9 cellular contexts compared by ENCODE assay signal in genomic region chr6:42136508-42137191, GRCh38. TPM values are rescaled to one million over a fixed set of nuclear protein-coding genes. Genes with fewer than 3 reads are reported as not detected.
DNase-seq lines count a peak whose midpoint lies in the region; ATAC-seq and TF ChIP-seq lines count a peak whose summit lies in the region.
"Had no signal": no experiment of that assay in that cellular context is flagged by ENCODE, and none has a peak within 500 bp of the region (broad histone marks: within the 10 kb centered on the region; RNA-seq: fewer than 3 reads in every experiment).

No MANE protein-coding gene starts in this region.

- ATAC-seq in activated naive CD8-positive, alpha-beta T cell treated with anti-CD3 and anti-CD28 coated beads, Interleukin-2, amount 10 ng/mL, durations not matched to agents 7 days and 5 days (ENCODE audit: low read depth), result peak; percentile 54
- ATAC-seq in left colon (peak; percentile 42), HG02973 (IDR thresholded peaks at IDR 0.05; ENCODE audit: unreplicated experiment) (no peak), HG02588 (IDR thresholded peaks at IDR 0.05; ENCODE audit: unreplicated experiment) (no peak)

- H3K4me1 ChIP-seq in thyroid gland, result peaks cover 35 to 39% of the 10 kb centered on the region in 2 donors

- peaks cover 27% of the 10 kb centered on the region for H3K27me3 Mint-ChIP-seq in activated naive CD8-positive, alpha-beta T cell treated with anti-CD3 and anti-CD28 coated beads, Interleukin-2, amount 10 ng/mL, durations not matched to agents 7 days and 5 days

- H3K4me3 ChIP-seq in MG63 (no peak overlapping the region), thyroid gland (replicated peaks in 1 of 3) (no peak overlapping the region)
- H3K4me3 ChIP-seq: adrenal gland had no signal

- no peak for TF ChIP-seq CTCF in thyroid gland (IDR thresholded peaks at IDR 0.05)

- no peaks in the 10 kb centered on the region for H3K36me3 Mint-ChIP-seq in activated naive CD8-positive, alpha-beta T cell treated with anti-CD3 and anti-CD28 coated beads, Interleukin-2, amount 10 ng/mL, durations not matched to agents 7 days and 5 days

- WGBS in thyroid gland, 2 donors, result 52 to 57% methylated on average over 14 of the region's 14 CpGs

- peaks cover 6% of the 10 kb centered on the region for H3K4me1 Mint-ChIP-seq in activated naive CD8-positive, alpha-beta T cell treated with anti-CD3 and anti-CD28 coated beads, Interleukin-2, amount 10 ng/mL, durations not matched to agents 7 days and 5 days

- H3K9me3 ChIP-seq in MG63 (no peaks in the 10 kb centered on the region), thyroid gland (no peaks in the 10 kb centered on the region)
- H3K9me3 ChIP-seq: adrenal gland had no signal

- peak overlapping the region; percentile 21 for H3K4me3 Mint-ChIP-seq in activated naive CD8-positive, alpha-beta T cell treated with anti-CD3 and anti-CD28 coated beads, Interleukin-2, amount 10 ng/mL, durations not matched to agents 7 days and 5 days

- DNase-seq in NCI-H1105 (lab: John Stamatoyannopoulos, UW), result peak; percentile 5
- DNase-seq in NCI-H1105 treated with DMSO at 0.1 percent for 48 hours (lab: John Stamatoyannopoulos, UW), result no peak
- peak; percentile 28 for DNase-seq in MG63
- peak; percentile 33 for DNase-seq in activated naive CD8-positive, alpha-beta T cell treated with anti-CD3 and anti-CD28 coated beads, Interleukin-2, amount 10 ng/mL, durations not matched to agents 7 days and 5 days
- DNase-seq in left colon, result no peak
- DNase-seq in thyroid gland, result peak; percentile 19 to 23

- no peak overlapping the region for H3K27ac Mint-ChIP-seq in activated naive CD8-positive, alpha-beta T cell treated with anti-CD3 and anti-CD28 coated beads, Interleukin-2, amount 10 ng/mL, durations not matched to agents 7 days and 5 days

- intact Hi-C loops in left colon (cut with DNase I, micrococcal nuclease) (no loop called here), thyroid gland (cut with DNase I) (no loop called here)

- peak overlapping the region in 2 of 3 donors; percentile 48 to 52 for H3K27ac ChIP-seq in thyroid gland

- H3K27me3 ChIP-seq in MG63 (no peaks in the 10 kb centered on the region), thyroid gland (no peaks in the 10 kb centered on the region)
- H3K27me3 ChIP-seq: adrenal gland had no signal

- H3K36me3 ChIP-seq in MG63, result no peaks in the 10 kb centered on the region
- H3K36me3 ChIP-seq in thyroid gland, result no peaks in the 10 kb centered on the region
- H3K36me3 ChIP-seq: adrenal gland had no signal

- POLR2A ChIA-PET in activated naive CD8-positive, alpha-beta T cell treated with anti-CD3 and anti-CD28 coated beads, Interleukin-2, amount 10 ng/mL, durations not matched to agents 7 days and 5 days (lab: Charles Lee), result interaction anchor here (0.7 kb wide), 1 partner anchor 32 kb away, joined by 3 read pairs; no protein-coding TSS in a partner anchor

- no peak for TF ChIP-seq POLR2A in thyroid gland (IDR thresholded peaks at IDR 0.05)

- H3K9me3 Mint-ChIP-seq in activated naive CD8-positive, alpha-beta T cell treated with anti-CD3 and anti-CD28 coated beads, Interleukin-2, amount 10 ng/mL, durations not matched to agents 7 days and 5 days, result no peaks in the 10 kb centered on the region

RNA-seq across cellular contexts. Expression of gene C6orf132, which starts 5.8 kb away (rescaled TPM):
- total RNA-seq in MG63 (2014; rRNA removed; shearing (Covaris generic); ENCODE audit: low replicate concordance), result 0.07 and 0.17 TPM in 2 replicates
- total RNA-seq in activated naive CD8-positive, alpha-beta T cell treated with anti-CD3 and anti-CD28 coated beads, Interleukin-2, amount 10 ng/mL, durations not matched to agents 7 days and 5 days, result under 1 TPM; 0.08 to 0.14 TPM
- 10 to 100 TPM; 49.7 to 66.2 TPM for total RNA-seq in left colon
- 10 to 100 TPM; 14.8 to 34.3 (median 30.6) TPM for total RNA-seq in thyroid gland

RNA-seq across cellular contexts. Expression of gene GUCA1A, which starts 36.5 kb away (rescaled TPM):
- total RNA-seq in MG63 (2014; rRNA removed; shearing (Covaris generic); ENCODE audit: low replicate concordance), result not detected in 2 replicates
- not detected for total RNA-seq in activated naive CD8-positive, alpha-beta T cell treated with anti-CD3 and anti-CD28 coated beads, Interleukin-2, amount 10 ng/mL, durations not matched to agents 7 days and 5 days
- total RNA-seq in left colon (not detected), thyroid gland (not detected)
- total RNA-seq: adrenal gland had no signal

RNA-seq across cellular contexts. Expression of gene GUCA1B, which starts 58.1 kb away (rescaled TPM):
- not detected in 2 replicates for total RNA-seq in MG63 (2014; rRNA removed; shearing (Covaris generic); ENCODE audit: low replicate concordance)
- total RNA-seq in activated naive CD8-positive, alpha-beta T cell treated with anti-CD3 and anti-CD28 coated beads, Interleukin-2, amount 10 ng/mL, durations not matched to agents 7 days and 5 days, result 1 to 10 TPM; 1.9 to 2.2 TPM
- 1 to 10 TPM in 1 of 2 donors, not detected in 1; 1.0 TPM for total RNA-seq in left colon
- 1 to 10 TPM in 1 of 4 donors, under 1 TPM in 2, not detected in 1; 0.56 to 1.6 (median 0.73) TPM for total RNA-seq in thyroid gland

Comparison
In these comparisons a context has a peak if more than half of its experiments do, and no peak if none do; other contexts are left out.
1. DNase-seq: peak in NCI-H1105 (single experiment), MG63 (single experiment), activated naive CD8-positive, alpha-beta T cell treated with anti-CD3 and anti-CD28 coated beads, Interleukin-2, amount 10 ng/mL, durations not matched to agents 7 days and 5 days (single experiment) and thyroid gland (2 of 2); none in NCI-H1105 treated with DMSO at 0.1 percent for 48 hours (single experiment) and left colon (0 of 2).
2. ATAC-seq: peak in activated naive CD8-positive, alpha-beta T cell treated with anti-CD3 and anti-CD28 coated beads, Interleukin-2, amount 10 ng/mL, durations not matched to agents 7 days and 5 days (single experiment) and left colon (single experiment); none in HG02973 (single experiment) and HG02588 (single experiment).
3. RNA of gene C6orf132, which starts 5.8 kb away (total RNA-seq): 49.7 to 66.2 TPM in left colon and 14.8 to 34.3 TPM in thyroid gland; 0.08 to 0.14 TPM in activated naive CD8-positive, alpha-beta T cell treated with anti-CD3 and anti-CD28 coated beads, Interleukin-2, amount 10 ng/mL, durations not matched to agents 7 days and 5 days and 0.07 to 0.17 TPM in MG63; every median in the first group is over 10 times any median in the second.